In genomic region chr7:76222333-76222732, GRCh38 we compare ENCODE assay signal across 8 cellular contexts.
"Had no signal": no experiment of that assay in that cellular context is flagged by ENCODE, and none has a peak within 500 bp of the region (broad histone marks: within the 10 kb centered on the region; RNA-seq: fewer than 3 reads in every experiment).

No MANE protein-coding gene starts in this region.

- DNase-seq: GDM1, GF-D8 had no signal

- H3K4me3 ChIP-seq: GM12878 had no signal

- FAIRE-seq: G401.6, GM12878, GM12891, GM12892, GM18507, GM19239 had no signal

- ATAC-seq: GM12878 had no signal
